8 cellular contexts compared by ENCODE assay signal in the genomic region with DNA sequence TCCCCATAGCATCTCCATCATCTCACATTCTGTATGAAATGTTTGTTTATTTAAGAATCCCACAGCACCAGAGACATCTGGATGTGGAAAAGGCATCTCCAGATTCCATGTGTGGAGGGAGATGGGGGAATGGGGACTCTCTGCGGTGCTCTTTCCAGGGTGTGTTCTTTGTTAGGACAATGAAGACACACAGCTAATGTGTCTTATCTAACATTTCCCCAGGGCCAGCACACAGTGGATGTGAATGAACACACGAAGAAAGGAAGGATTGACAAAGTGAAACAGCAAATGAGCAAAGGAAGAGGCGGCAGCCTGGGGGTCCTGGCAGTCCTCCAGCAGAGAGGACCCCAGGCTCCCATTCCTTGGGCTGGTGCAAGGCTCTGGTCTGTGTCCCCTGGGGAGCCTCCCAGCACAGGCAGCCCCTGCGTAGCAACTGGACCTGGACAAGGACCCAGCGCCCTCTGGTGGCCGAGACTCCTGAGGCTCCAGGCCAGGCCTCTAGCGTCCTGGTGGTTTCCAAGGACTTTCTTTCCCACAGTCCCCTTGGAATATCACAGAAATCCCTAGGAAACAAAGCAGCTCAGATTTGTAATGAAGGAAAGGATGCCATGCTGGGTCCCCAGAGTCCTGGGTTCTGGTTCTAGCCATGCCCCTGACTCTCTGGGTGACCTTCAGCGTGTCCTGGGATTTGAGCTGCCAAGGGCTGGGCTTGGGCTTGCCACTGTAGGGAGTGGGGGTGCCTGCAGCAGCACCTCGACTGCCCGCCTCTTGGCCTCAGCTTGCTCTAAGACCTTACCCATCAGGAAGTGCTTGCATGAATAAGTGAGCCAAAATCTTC. TPM values are rescaled to one million over a fixed set of nuclear protein-coding genes. Genes with fewer than 3 reads are reported as not detected.
A peak's percentile ranks its signal among the peaks of the same experiment; 100 is the strongest.
DNase-seq lines count a peak whose midpoint lies in the region; ATAC-seq and TF ChIP-seq lines count a peak whose summit lies in the region.

No MANE protein-coding gene starts in this region.

- H3K9me2 ChIP-seq in PC-3 (replicated peaks; ENCODE audit: low read length): no peaks in the 10 kb centered on the region

- H3K4me3 ChIP-seq in DND-41 (ENCODE audit: low read depth in 1 of 2, low read length in 2 of 2): no peak overlapping the region
- H3K4me3 ChIP-seq in PC-3 (ENCODE audit: low read length): no peak overlapping the region
- no peak overlapping the region for H3K4me3 ChIP-seq in esophagus muscularis mucosa

- WGBS in esophagus muscularis mucosa: 23% methylated on average over 6 of the region's 10 CpGs

- H3K4me1 Mint-ChIP-seq in natural killer cell: peaks cover 18 to 32% of the 10 kb centered on the region in 2 donors

- H4K20me1 ChIP-seq in DND-41 (ENCODE audit: insufficient read depth, low read length) (peaks cover 5% of the 10 kb centered on the region), PC-3 (ENCODE audit: low read length) (peaks cover under 1% of the 10 kb centered on the region; the same call in 1 of the 2 replicates)

- H3K4me1 ChIP-seq in DND-41 (ENCODE audit: insufficient read depth, low read length) (peaks cover 24% of the 10 kb centered on the region), PC-3 (ENCODE audit: insufficient read depth, low read length) (peaks cover 11% of the 10 kb centered on the region), esophagus muscularis mucosa (peaks cover 23 to 38% (median 34%) of the 10 kb centered on the region in 4 donors)

- no peak overlapping the region for H3K27ac ChIP-seq in DND-41 (ENCODE audit: low read length)
- no peak overlapping the region for H3K27ac ChIP-seq in PC-3 (ENCODE audit: low read length)
- H3K27ac ChIP-seq in esophagus muscularis mucosa (replicated peaks in 1 of 4): peak overlapping the region; percentile 12 to 69 (median 54)

- peaks cover 10 to 17% of the 10 kb centered on the region in 2 donors for H3K27me3 Mint-ChIP-seq in natural killer cell (ENCODE audit: low read depth in 2 of 2)

- H3K27me3 ChIP-seq in DND-41 (ENCODE audit: insufficient read depth, low read length, poor library complexity) (no peaks in the 10 kb centered on the region), PC-3 (ENCODE audit: low read length) (no peaks in the 10 kb centered on the region), esophagus muscularis mucosa (no peaks in the 10 kb centered on the region)

- TF ChIP-seq EP300 in esophagus muscularis mucosa (IDR thresholded peaks at IDR 0.05): no peak

- H3K9me3 ChIP-seq in DND-41 (ENCODE audit: insufficient read depth, low read length, severe bottlenecking) (no peaks in the 10 kb centered on the region), PC-3 (ENCODE audit: low read length) (no peaks in the 10 kb centered on the region), esophagus muscularis mucosa (no peaks in the 10 kb centered on the region)

- CTCF ChIA-PET in PC-3 (lab: Charles Lee): interaction anchor here (0.6 kb wide), 1 partner anchor 110 kb away, joined by 4 read pairs; no protein-coding TSS in a partner anchor

- H3K4me3 Mint-ChIP-seq in natural killer cell: no peak overlapping the region

- POLR2A ChIA-PET in PC-3 (lab: Charles Lee; ENCODE audit: unreplicated experiment): no interaction called here

- H3K4me2 ChIP-seq in DND-41 (ENCODE audit: insufficient read depth, low read length) (no peak overlapping the region), PC-3 (ENCODE audit: low read length) (no peak overlapping the region)

- H3F3A ChIP-seq in PC-3 (ENCODE audit: low read length, unreplicated experiment): peaks cover under 1% of the 10 kb centered on the region

- H3K27ac Mint-ChIP-seq in natural killer cell: no peak overlapping the region

- H3K9me3 Mint-ChIP-seq in natural killer cell: no peaks in the 10 kb centered on the region

- H3K9ac ChIP-seq in DND-41 (ENCODE audit: low read depth, low read length) (no peak overlapping the region; the same call in 1 of the 2 replicates), PC-3 (ENCODE audit: low read length) (no peak overlapping the region)

- peak; percentile 96 for TF ChIP-seq CTCF in DND-41 (IDR thresholded peaks at IDR 0.05; ENCODE audit: borderline replicate concordance, extremely low read depth, low read length, poor library complexity, severe bottlenecking)
- peak; percentile 98 for TF ChIP-seq CTCF in PC-3 (conservative IDR thresholded peaks at IDR 0.05; ENCODE audit: low read depth, low read length)
- peak; percentile 94 to 97 (median 95) for TF ChIP-seq CTCF in esophagus muscularis mucosa (IDR thresholded peaks at IDR 0.05)
- peak; percentile 92 for TF ChIP-seq CTCF in natural killer cell (IDR thresholded peaks at IDR 0.05)

- H3K36me3 ChIP-seq in DND-41 (ENCODE audit: insufficient read depth, low read length): no peaks in the 10 kb centered on the region
- H3K36me3 ChIP-seq in PC-3 (ENCODE audit: low read depth, low read length): no peaks in the 10 kb centered on the region
- H3K36me3 ChIP-seq in esophagus muscularis mucosa: peaks cover 0 to 13% (median 3%) of the 10 kb centered on the region in 4 donors

- no peak overlapping the region for H2AFZ ChIP-seq in DND-41 (ENCODE audit: low read depth, low read length)
- H2AFZ ChIP-seq in PC-3 (ENCODE audit: low read length): no peak overlapping the region

- H3K79me2 ChIP-seq in DND-41 (ENCODE audit: insufficient read depth, low read length) (no peaks in the 10 kb centered on the region), PC-3 (ENCODE audit: low read length) (peaks cover 11% of the 10 kb centered on the region)

- no peaks in the 10 kb centered on the region for H3K36me3 Mint-ChIP-seq in natural killer cell

- ATAC-seq in DND-41 (ENCODE audit: insufficient read depth, low read depth): peak; percentile 62
- ATAC-seq in PC-3: peak; percentile 48
- peak; percentile 30 to 52 (median 43) for ATAC-seq in natural killer cell
- ATAC-seq in GM21723 (IDR thresholded peaks at IDR 0.05; ENCODE audit: unreplicated experiment): no peak

- intact Hi-C loops in PC-3 (cut with micrococcal nuclease): loop anchor here (1.0 to 5.0 kb wide), 4 partner anchors 46 to 389 kb away; no protein-coding TSS in a partner anchor
- intact Hi-C loops in esophagus muscularis mucosa (cut with DNase I): loop anchor here (2.0 to 5.0 kb wide), 3 partner anchors 46 to 99 kb away; a partner anchor contains a TSS
- intact Hi-C loops in natural killer cell (cut with micrococcal nuclease): loop anchor here (1.0 kb wide), 3 partner anchors 97 to 183 kb away; no protein-coding TSS in a partner anchor

- DNase-seq in DND-41 (peak; percentile 82), HuH-7 (ENCODE audit: low spot score) (peak; percentile 98), PC-3 (peak; percentile 88), esophagus muscularis mucosa (ENCODE audit: extremely low spot score) (peak; percentile 95), natural killer cell (peak; percentile 84)
- peak; percentile 88 for DNase-seq in activated T-cell treated with anti-CD3 and anti-CD28 coated beads, Interleukin-2, amount 50 U/mL, for 1 hour
- DNase-seq in stimulated activated naive CD4-positive, alpha-beta T cell (lab: John Stamatoyannopoulos, UW): peak; percentile 40 to 83 (median 76)

- no TSS peak for BruUV-seq in PC-3 (replicated peaks; lab: Mats Ljungman, UMichigan)

- TF ChIP-seq POLR2A in esophagus muscularis mucosa (IDR thresholded peaks at IDR 0.05; ENCODE audit: low read depth): no peak

RNA-seq across cellular contexts. Expression of a gene that starts 3.5 kb away (rescaled TPM):
- total RNA-seq in PC-3 (2014; rRNA removed) (159 and 195 TPM in 2 replicates), esophagus muscularis mucosa (1,000 to 10,000 TPM in 1 of 4 donors, 100 to 1,000 TPM in 3; 316 to 1,085 (median 575) TPM), natural killer cell (10 to 100 TPM in 2 of 3 donors, 1 to 10 TPM in 1; 9.7 to 58.7 (median 14.7) TPM)

RNA-seq across cellular contexts. Expression of a gene that starts 8.7 kb away (rescaled TPM):
- 6.2 and 11.7 TPM in 2 replicates for total RNA-seq in PC-3 (2014; rRNA removed)
- 10 to 100 TPM in 1 of 4 donors, 1 to 10 TPM in 3; 6.7 to 15.2 (median 7.5) TPM for total RNA-seq in esophagus muscularis mucosa
- total RNA-seq in natural killer cell: 10 to 100 TPM in 1 of 3 donors, 1 to 10 TPM in 2; 3.5 to 19.8 (median 9.1) TPM

RNA-seq across cellular contexts. Expression of a gene that starts 15.9 kb away (rescaled TPM):
- 260 and 318 TPM in 2 replicates for total RNA-seq in PC-3 (2014; rRNA removed)
- total RNA-seq in esophagus muscularis mucosa: 10 to 100 TPM; 58.1 to 92.1 (median 66.0) TPM
- total RNA-seq in natural killer cell: 100 to 1,000 TPM in 1 of 3 donors, 10 to 100 TPM in 2; 66.6 to 106 (median 78.3) TPM

RNA-seq across cellular contexts. Expression of a gene that starts 27.5 kb away (rescaled TPM):
- total RNA-seq in PC-3 (2014; rRNA removed) (127 and 207 TPM in 2 replicates), esophagus muscularis mucosa (100 to 1,000 TPM in 3 of 4 donors, 10 to 100 TPM in 1; 92.2 to 160 (median 130) TPM), natural killer cell (10 to 100 TPM; 13.7 to 25.2 (median 15.0) TPM)

RNA-seq across cellular contexts. Expression of a gene that starts 53.5 kb away (rescaled TPM):
- 33.9 and 41.1 TPM in 2 replicates for total RNA-seq in PC-3 (2014; rRNA removed)
- 10 to 100 TPM; 24.4 to 65.6 (median 50.7) TPM for total RNA-seq in esophagus muscularis mucosa
- total RNA-seq in natural killer cell: 100 to 1,000 TPM; 203 to 235 (median 216) TPM

Comparison
In these comparisons a context has a peak if more than half of its experiments do, and no peak if none do; other contexts are left out.
1. H3K27ac ChIP-seq: peak in esophagus muscularis mucosa (4 of 4); none in DND-41 (single experiment) and PC-3 (single experiment).
2. Peak in every context shown above with its lines, with median percentiles within 50 percentile points of each other: DNase-seq and CTCF ChIP-seq.